Comparison of ENCODE assay signal across 17 cellular contexts in the genomic region with DNA sequence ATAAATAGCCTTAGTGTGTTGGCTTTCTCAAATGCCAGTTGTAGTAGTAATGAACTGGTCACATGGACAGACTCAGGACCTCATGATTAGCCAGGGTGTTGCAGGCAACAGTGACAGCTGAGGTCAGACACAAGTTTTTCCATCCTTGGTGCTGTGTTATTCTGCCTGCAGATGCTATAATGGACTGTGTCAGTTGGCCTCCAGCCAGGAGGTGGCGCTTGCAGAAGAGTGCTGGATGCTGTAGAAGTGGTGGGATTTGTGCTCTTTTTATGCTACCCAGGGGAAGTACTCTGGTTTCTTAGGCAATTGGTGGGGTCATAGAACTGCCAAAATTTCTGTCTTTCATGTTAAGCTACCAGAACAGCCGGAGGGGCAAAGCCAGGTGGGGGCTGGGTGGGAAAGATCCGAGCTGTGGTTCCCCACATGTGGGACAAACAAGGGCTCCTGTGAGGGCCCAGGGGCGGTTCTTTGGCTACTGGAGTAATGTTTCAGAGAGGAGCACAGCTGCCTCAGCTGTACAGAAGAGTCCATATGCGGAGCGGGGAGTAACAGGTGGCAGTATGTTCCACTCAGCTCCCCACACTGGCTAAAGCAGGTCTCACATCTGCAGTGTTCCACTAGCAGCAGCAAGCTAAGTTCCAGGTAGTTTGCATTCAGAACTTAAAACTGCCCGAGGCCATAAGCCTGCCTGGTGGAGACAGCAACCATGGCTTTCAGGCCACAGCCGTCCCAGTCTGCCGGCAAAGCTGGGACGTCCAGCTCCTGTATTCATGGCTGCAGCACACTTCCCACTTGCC.
DNase-seq lines count a peak whose midpoint lies in the region; ATAC-seq, FAIRE-seq and TF ChIP-seq lines count a peak whose summit lies in the region.
"Had no signal": no experiment of that assay in that cellular context is flagged by ENCODE, and none has a peak within 500 bp of the region (broad histone marks: within the 10 kb centered on the region; RNA-seq: fewer than 3 reads in every experiment).

No MANE protein-coding gene starts in this region.

- H3K27me3 ChIP-seq in HepG2 (ENCODE audit: control insufficient read depth in 1 of 2, insufficient read depth in 2 of 2, low read length in 2 of 2) (no peaks in the 10 kb centered on the region), right lobe of liver (no peaks in the 10 kb centered on the region)
- H3K27me3 ChIP-seq: gastroesophageal sphincter, Peyer's patch, right atrium auricular region had no signal

- H2AFZ ChIP-seq in HepG2 (ENCODE audit: low read length): no peak overlapping the region

- FAIRE-seq in HepG2 (lab: Jason Lieb, UNC): no peak
- FAIRE-seq: bronchial epithelial cell had no signal

- no peaks in the 10 kb centered on the region for H3K79me2 ChIP-seq in HepG2 (ENCODE audit: insufficient read depth, low read length)

- no peak for TF ChIP-seq RAD21 in HepG2 (CRISPR knock-in tag; IDR thresholded peaks at IDR 0.05)

- TF ChIP-seq EP300 in HepG2 (IDR thresholded peaks at IDR 0.05; ENCODE audit: low read depth in 2 of 2, low read length in 2 of 2): no peak
- no peak for TF ChIP-seq EP300 in HepG2 (CRISPR knock-in tag; IDR thresholded peaks at IDR 0.05; ENCODE audit: borderline replicate concordance)

- POLR2A ChIA-PET in HepG2 (lab: Yijun Ruan, JAX): no interaction called here

- no TSS peak for BruUV-seq in HepG2 (replicated peaks; lab: Mats Ljungman, UMichigan)

- in situ Hi-C loops in HepG2 (cut with HindIII; ENCODE audit: extremely low pct_ligation_motif_present, low pct_unique_long_range_greater_than_20kb): no loop called here

- H3K4me3 ChIP-seq in HepG2 (replicated peaks in 1 of 3; ENCODE audit: insufficient read depth in 1 of 3, low read depth in 2 of 3, low read length in 3 of 3): no peak overlapping the region
- no peak overlapping the region for H3K4me3 ChIP-seq in right lobe of liver
- no peak overlapping the region for H3K4me3 ChIP-seq in epithelial cell of proximal tubule (ENCODE audit: low read depth, low read length)
- H3K4me3 ChIP-seq: gastroesophageal sphincter, Peyer's patch, right atrium auricular region had no signal

- no peak overlapping the region for H3K9ac ChIP-seq in HepG2 (ENCODE audit: insufficient read depth, low read depth, low read length)

- WGBS in HepG2 (ENCODE audit: low lambda C conversion rate): 21% methylated on average over 5 of the region's 10 CpGs
- 100% methylated on average over 2 of the region's 10 CpGs for WGBS in right lobe of liver (ENCODE audit: insufficient coverage, low coverage, low lambda C conversion rate, missing lambda C conversion rate)

- no peaks in the 10 kb centered on the region for H3K36me3 ChIP-seq in HepG2 (replicated peaks in 1 of 2; ENCODE audit: control insufficient read depth in 1 of 2, insufficient read depth in 2 of 2, low read length in 2 of 2)
- H3K36me3 ChIP-seq in right lobe of liver: no peaks in the 10 kb centered on the region
- H3K36me3 ChIP-seq: gastroesophageal sphincter, Peyer's patch, right atrium auricular region had no signal

- intact Hi-C loops in HepG2 (cut with micrococcal nuclease; ENCODE audit: unreplicated experiment) (no loop called here), right lobe of liver (cut with DNase I) (no loop called here)

- no peaks in the 10 kb centered on the region for H4K20me1 ChIP-seq in HepG2 (ENCODE audit: insufficient read depth, low read length)

- DNase-seq in HepG2 (ENCODE audit: low spot score) (no peak), right lobe of liver (no peak), NCI-H69 (lab: John Stamatoyannopoulos, UW) (peak; percentile 25), epithelial cell of proximal tubule (ENCODE audit: low read depth) (no peak), GM19238 (ENCODE audit: insufficient read length, low spot score) (no peak), HT-29 (ENCODE audit: low spot score) (no peak), hepatic stellate cell (ENCODE audit: low spot score) (no peak)
- DNase-seq: ACHN; activated CD8-positive, alpha-beta memory T cell treated with anti-CD3 and anti-CD28 coated beads, Interleukin-2, amount 10 ng/mL, durations not matched to agents 7 days and 5 days; erythroblast; NCI-H524 treated with DMSO at 0.1 percent for 48 hours; Peyer's patch; T1000 had no signal

- H3K4me1 ChIP-seq in HepG2 (ENCODE audit: insufficient read depth, low read length) (no peaks in the 10 kb centered on the region), right lobe of liver (no peaks in the 10 kb centered on the region)
- H3K4me1 ChIP-seq: gastroesophageal sphincter, Peyer's patch, right atrium auricular region had no signal

- CTCF ChIA-PET in HepG2 (lab: Yijun Ruan, JAX; ENCODE audit: low intra/inter-chr PET ratio, low total read pairs): no interaction called here

- ATAC-seq in HepG2: peak; percentile 84
- ATAC-seq in right lobe of liver: no peak
- no peak for ATAC-seq in HG02884 (IDR thresholded peaks at IDR 0.05; ENCODE audit: unreplicated experiment)
- ATAC-seq: activated CD8-positive, alpha-beta memory T cell treated with anti-CD3 and anti-CD28 coated beads, Interleukin-2, amount 10 ng/mL, durations not matched to agents 7 days and 5 days; gastroesophageal sphincter had no signal

- H3K9me3 ChIP-seq in HepG2 (ENCODE audit: low read length) (no peaks in the 10 kb centered on the region), right lobe of liver (no peaks in the 10 kb centered on the region)
- H3K9me3 ChIP-seq: gastroesophageal sphincter had no signal

- TF ChIP-seq CTCF in HepG2 (CRISPR knock-in tag; IDR thresholded peaks at IDR 0.05) (peak; percentile 25; the same call in 1 of the 2 replicates), right lobe of liver (IDR thresholded peaks at IDR 0.05) (no peak), epithelial cell of proximal tubule (conservative IDR thresholded peaks at IDR 0.05; ENCODE audit: low read depth, low read length) (peak; percentile 22)

- H3K4me2 ChIP-seq in HepG2 (ENCODE audit: low read depth, low read length): no peak overlapping the region

- H3K27ac ChIP-seq in HepG2 (ENCODE audit: extremely low read length, insufficient read depth, low read length) (no peak overlapping the region), right lobe of liver (no peak overlapping the region)
- H3K27ac ChIP-seq: gastroesophageal sphincter, Peyer's patch, right atrium auricular region had no signal

- TF ChIP-seq POLR2A in HepG2 (IDR thresholded peaks at IDR 0.05; ENCODE audit: insufficient read depth in 1 of 2, low read depth in 2 of 2, low read length in 2 of 2) (no peak), right lobe of liver (IDR thresholded peaks at IDR 0.05) (no peak)

TF ChIP-seq in HepG2, 621 proteins besides CTCF, POLR2A, EP300 and RAD21:
- TF ChIP-seq MBNL3 (CRISPR knock-in tag; conservative IDR thresholded peaks at IDR 0.05) (no peak), ZNF414 (CRISPR knock-in tag; IDR thresholded peaks at IDR 0.05) (no peak), HIC2 (CRISPR knock-in tag; IDR thresholded peaks at IDR 0.05; ENCODE audit: low read depth) (no peak)
- TF ChIP-seq, protein P1, sequence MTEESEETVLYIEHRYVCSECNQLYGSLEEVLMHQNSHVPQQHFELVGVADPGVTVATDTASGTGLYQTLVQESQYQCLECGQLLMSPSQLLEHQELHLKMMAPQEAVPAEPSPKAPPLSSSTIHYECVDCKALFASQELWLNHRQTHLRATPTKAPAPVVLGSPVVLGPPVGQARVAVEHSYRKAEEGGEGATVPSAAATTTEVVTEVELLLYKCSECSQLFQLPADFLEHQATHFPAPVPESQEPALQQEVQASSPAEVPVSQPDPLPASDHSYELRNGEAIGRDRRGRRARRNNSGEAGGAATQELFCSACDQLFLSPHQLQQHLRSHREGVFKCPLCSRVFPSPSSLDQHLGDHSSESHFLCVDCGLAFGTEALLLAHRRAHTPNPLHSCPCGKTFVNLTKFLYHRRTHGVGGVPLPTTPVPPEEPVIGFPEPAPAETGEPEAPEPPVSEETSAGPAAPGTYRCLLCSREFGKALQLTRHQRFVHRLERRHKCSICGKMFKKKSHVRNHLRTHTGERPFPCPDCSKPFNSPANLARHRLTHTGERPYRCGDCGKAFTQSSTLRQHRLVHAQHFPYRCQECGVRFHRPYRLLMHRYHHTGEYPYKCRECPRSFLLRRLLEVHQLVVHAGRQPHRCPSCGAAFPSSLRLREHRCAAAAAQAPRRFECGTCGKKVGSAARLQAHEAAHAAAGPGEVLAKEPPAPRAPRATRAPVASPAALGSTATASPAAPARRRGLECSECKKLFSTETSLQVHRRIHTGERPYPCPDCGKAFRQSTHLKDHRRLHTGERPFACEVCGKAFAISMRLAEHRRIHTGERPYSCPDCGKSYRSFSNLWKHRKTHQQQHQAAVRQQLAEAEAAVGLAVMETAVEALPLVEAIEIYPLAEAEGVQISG (CRISPR knock-in tag; IDR thresholded peaks at IDR 0.05): peak; percentile 92

Comparison
In these comparisons a context has a peak if more than half of its experiments do, and no peak if none do; other contexts are left out.
1. CTCF ChIP-seq: peak in HepG2 (single experiment) and epithelial cell of proximal tubule (single experiment); none in right lobe of liver (0 of 4).